1 cellular context compared by ENCODE assay signal in the genomic region with DNA sequence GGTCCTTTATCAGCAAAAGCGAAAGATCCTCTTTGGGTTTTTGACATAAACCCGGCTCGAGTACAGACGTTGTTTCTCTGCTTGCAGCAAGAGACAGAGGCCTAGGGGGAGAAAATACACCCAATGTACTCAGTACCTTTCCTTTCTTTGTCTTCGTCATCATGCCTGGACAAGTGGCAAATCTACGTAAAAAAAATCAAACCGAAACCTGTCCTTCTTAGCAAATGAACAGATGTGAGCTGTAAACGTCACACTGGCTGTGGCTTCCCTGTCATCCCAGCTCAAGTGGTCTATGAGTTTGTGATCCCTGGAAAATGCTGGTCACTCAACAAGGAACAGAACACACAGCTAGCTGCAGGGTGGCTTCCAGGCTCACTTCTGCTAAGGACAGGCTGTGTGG.
TF ChIP-seq lines count a peak whose summit lies in the region.

No MANE protein-coding gene starts in this region.

TF ChIP-seq in GM23338, 12 proteins besides CTCF, POLR2A, EP300 and RAD21:
- TF ChIP-seq ZNF331 (CRISPR knock-in tag; IDR thresholded peaks at IDR 0.05; ENCODE audit: low read depth) (no peak), STAT1 (IDR thresholded peaks at IDR 0.05; ENCODE audit: unreplicated experiment) (no peak), EZH2 (IDR thresholded peaks at IDR 0.05; ENCODE audit: low read depth, unreplicated experiment) (no peak), JUNB (IDR thresholded peaks at IDR 0.05; ENCODE audit: unreplicated experiment) (no peak), ETS1 (IDR thresholded peaks at IDR 0.05) (no peak), ZNF114 (CRISPR knock-in tag; IDR thresholded peaks at IDR 0.05) (no peak), POLR2AphosphoS5 (IDR thresholded peaks at IDR 0.05; ENCODE audit: low read depth) (no peak), EZH2phosphoT487 (IDR thresholded peaks at IDR 0.05; ENCODE audit: unreplicated experiment) (no peak), CREB1 (CRISPR knock-in tag; IDR thresholded peaks at IDR 0.05; ENCODE audit: low read depth) (no peak), NANOG (IDR thresholded peaks at IDR 0.05; ENCODE audit: borderline replicate concordance) (no peak)
- TF ChIP-seq, protein P1, sequence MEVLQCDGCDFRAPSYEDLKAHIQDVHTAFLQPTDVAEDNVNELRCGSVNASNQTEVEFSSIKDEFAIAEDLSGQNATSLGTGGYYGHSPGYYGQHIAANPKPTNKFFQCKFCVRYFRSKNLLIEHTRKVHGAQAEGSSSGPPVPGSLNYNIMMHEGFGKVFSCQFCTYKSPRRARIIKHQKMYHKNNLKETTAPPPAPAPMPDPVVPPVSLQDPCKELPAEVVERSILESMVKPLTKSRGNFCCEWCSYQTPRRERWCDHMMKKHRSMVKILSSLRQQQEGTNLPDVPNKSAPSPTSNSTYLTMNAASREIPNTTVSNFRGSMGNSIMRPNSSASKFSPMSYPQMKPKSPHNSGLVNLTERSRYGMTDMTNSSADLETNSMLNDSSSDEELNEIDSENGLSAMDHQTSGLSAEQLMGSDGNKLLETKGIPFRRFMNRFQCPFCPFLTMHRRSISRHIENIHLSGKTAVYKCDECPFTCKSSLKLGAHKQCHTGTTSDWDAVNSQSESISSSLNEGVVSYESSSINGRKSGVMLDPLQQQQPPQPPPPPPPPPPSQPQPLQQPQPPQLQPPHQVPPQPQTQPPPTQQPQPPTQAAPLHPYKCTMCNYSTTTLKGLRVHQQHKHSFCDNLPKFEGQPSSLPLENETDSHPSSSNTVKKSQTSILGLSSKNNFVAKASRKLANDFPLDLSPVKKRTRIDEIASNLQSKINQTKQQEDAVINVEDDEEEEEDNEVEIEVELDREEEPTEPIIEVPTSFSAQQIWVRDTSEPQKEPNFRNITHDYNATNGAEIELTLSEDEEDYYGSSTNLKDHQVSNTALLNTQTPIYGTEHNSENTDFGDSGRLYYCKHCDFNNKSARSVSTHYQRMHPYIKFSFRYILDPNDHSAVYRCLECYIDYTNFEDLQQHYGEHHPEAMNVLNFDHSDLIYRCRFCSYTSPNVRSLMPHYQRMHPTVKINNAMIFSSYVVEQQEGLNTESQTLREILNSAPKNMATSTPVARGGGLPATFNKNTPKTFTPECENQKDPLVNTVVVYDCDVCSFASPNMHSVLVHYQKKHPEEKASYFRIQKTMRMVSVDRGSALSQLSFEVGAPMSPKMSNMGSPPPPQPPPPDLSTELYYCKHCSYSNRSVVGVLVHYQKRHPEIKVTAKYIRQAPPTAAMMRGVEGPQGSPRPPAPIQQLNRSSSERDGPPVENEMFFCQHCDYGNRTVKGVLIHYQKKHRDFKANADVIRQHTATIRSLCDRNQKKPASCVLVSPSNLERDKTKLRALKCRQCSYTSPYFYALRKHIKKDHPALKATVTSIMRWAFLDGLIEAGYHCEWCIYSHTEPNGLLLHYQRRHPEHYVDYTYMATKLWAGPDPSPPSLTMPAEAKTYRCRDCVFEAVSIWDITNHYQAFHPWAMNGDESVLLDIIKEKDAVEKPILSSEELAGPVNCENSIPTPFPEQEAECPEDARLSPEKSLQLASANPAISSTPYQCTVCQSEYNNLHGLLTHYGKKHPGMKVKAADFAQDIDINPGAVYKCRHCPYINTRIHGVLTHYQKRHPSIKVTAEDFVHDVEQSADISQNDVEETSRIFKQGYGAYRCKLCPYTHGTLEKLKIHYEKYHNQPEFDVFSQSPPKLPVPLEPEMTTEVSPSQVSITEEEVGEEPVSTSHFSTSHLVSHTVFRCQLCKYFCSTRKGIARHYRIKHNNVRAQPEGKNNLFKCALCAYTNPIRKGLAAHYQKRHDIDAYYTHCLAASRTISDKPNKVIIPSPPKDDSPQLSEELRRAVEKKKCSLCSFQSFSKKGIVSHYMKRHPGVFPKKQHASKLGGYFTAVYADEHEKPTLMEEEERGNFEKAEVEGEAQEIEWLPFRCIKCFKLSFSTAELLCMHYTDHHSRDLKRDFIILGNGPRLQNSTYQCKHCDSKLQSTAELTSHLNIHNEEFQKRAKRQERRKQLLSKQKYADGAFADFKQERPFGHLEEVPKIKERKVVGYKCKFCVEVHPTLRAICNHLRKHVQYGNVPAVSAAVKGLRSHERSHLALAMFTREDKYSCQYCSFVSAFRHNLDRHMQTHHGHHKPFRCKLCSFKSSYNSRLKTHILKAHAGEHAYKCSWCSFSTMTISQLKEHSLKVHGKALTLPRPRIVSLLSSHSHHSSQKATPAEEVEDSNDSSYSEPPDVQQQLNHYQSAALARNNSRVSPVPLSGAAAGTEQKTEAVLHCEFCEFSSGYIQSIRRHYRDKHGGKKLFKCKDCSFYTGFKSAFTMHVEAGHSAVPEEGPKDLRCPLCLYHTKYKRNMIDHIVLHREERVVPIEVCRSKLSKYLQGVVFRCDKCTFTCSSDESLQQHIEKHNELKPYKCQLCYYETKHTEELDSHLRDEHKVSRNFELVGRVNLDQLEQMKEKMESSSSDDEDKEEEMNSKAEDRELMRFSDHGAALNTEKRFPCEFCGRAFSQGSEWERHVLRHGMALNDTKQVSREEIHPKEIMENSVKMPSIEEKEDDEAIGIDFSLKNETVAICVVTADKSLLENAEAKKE (CRISPR knock-in tag; IDR thresholded peaks at IDR 0.05): no peak
- TF ChIP-seq, protein P2, sequence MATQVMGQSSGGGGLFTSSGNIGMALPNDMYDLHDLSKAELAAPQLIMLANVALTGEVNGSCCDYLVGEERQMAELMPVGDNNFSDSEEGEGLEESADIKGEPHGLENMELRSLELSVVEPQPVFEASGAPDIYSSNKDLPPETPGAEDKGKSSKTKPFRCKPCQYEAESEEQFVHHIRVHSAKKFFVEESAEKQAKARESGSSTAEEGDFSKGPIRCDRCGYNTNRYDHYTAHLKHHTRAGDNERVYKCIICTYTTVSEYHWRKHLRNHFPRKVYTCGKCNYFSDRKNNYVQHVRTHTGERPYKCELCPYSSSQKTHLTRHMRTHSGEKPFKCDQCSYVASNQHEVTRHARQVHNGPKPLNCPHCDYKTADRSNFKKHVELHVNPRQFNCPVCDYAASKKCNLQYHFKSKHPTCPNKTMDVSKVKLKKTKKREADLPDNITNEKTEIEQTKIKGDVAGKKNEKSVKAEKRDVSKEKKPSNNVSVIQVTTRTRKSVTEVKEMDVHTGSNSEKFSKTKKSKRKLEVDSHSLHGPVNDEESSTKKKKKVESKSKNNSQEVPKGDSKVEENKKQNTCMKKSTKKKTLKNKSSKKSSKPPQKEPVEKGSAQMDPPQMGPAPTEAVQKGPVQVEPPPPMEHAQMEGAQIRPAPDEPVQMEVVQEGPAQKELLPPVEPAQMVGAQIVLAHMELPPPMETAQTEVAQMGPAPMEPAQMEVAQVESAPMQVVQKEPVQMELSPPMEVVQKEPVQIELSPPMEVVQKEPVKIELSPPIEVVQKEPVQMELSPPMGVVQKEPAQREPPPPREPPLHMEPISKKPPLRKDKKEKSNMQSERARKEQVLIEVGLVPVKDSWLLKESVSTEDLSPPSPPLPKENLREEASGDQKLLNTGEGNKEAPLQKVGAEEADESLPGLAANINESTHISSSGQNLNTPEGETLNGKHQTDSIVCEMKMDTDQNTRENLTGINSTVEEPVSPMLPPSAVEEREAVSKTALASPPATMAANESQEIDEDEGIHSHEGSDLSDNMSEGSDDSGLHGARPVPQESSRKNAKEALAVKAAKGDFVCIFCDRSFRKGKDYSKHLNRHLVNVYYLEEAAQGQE (IDR thresholded peaks at IDR 0.05; ENCODE audit: unreplicated experiment): no peak
